24 cellular contexts compared by ENCODE assay signal in the genomic region with DNA sequence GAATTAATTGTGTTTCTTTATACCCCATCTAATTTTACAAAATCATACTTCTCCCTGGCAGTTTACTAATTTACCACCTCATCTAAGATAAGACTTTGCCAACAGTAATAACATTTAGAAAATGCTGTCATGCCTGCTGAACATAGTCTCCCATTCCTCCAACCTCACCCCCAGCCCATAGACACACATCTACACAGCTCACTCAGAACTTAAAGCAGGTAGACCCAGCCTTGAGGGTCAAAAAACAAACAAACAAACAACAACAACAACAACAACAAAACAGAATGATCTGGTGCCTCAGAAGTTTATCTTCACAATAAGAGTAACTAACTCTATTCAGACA.
A peak's percentile ranks its signal among the peaks of the same experiment; 100 is the strongest.
DNase-seq lines count a peak whose midpoint lies in the region; ATAC-seq and TF ChIP-seq lines count a peak whose summit lies in the region.
"Had no signal": no experiment of that assay in that cellular context is flagged by ENCODE, and none has a peak within 500 bp of the region (broad histone marks: within the 10 kb centered on the region; RNA-seq: fewer than 3 reads in every experiment).

No MANE protein-coding gene starts in this region.

- no peak for TF ChIP-seq RAD21 in IMR-90 (IDR thresholded peaks at IDR 0.05; ENCODE audit: low read length)

- no peaks in the 10 kb centered on the region for H3K9me3 ChIP-seq in IMR-90 (ENCODE audit: control insufficient read depth, insufficient read depth, low read length)
- H3K9me3 ChIP-seq in lower lobe of right lung, result no peaks in the 10 kb centered on the region
- H3K9me3 ChIP-seq: BLaER1 treated with 17β-estradiol and CSF1 and Interleukin-3, amounts not matched to agents 10 nM and 100 nM; HAP-1; Peyer's patch had no signal

- H3K4me3 ChIP-seq in IMR-90 (ENCODE audit: insufficient read depth, low read depth, low read length), result no peak overlapping the region
- H3K4me3 ChIP-seq in lower lobe of right lung, result no peak overlapping the region
- H3K4me3 ChIP-seq: BLaER1 treated with 17β-estradiol and CSF1 and Interleukin-3, amounts not matched to agents 10 nM and 100 nM; HAP-1; Peyer's patch had no signal

- dilution Hi-C loops in IMR-90 (cut with HindIII; ENCODE audit: low sequenced_read_pairs, unreplicated experiment), result no loop called here

- H3K4me1 Mint-ChIP-seq in activated T-helper 2 cell treated with anti-CD3 and anti-CD28 coated beads, Interferon-gamma antibody, Interleukin-2, Interleukin-4, amounts not matched to agents 10 μg/mL and 5 μg/mL and 100 μg/mL, durations not matched to agents 14 hours and 24 hours and 36 hours (ENCODE audit: low read depth), result peaks cover 9% of the 10 kb centered on the region
- H3K4me1 Mint-ChIP-seq in mesothelial cell of epicardium, result peaks cover 34% of the 10 kb centered on the region
- H3K4me1 Mint-ChIP-seq: CD4-positive, alpha-beta memory T cell had no signal

- no peak overlapping the region for H4K8ac ChIP-seq in IMR-90 (ENCODE audit: low read depth in 2 of 2, low read length in 2 of 2)

- H2AFZ ChIP-seq in IMR-90 (replicated peaks; ENCODE audit: low read length, poor library complexity), result no peak overlapping the region

- H3K9me3 Mint-ChIP-seq in activated T-helper 2 cell treated with anti-CD3 and anti-CD28 coated beads, Interferon-gamma antibody, Interleukin-2, Interleukin-4, amounts not matched to agents 10 μg/mL and 5 μg/mL and 100 μg/mL, durations not matched to agents 14 hours and 24 hours and 36 hours, result no peaks in the 10 kb centered on the region
- H3K9me3 Mint-ChIP-seq in mesothelial cell of epicardium, result peaks cover 3% of the 10 kb centered on the region

- DNase-seq in IMR-90, result no peak
- DNase-seq in activated T-helper 2 cell treated with anti-CD3 and anti-CD28 coated beads, Interferon-gamma antibody, Interleukin-2, Interleukin-4, amounts not matched to agents 10 μg/mL and 5 μg/mL and 100 μg/mL, durations not matched to agents 14 hours and 24 hours and 36 hours (ENCODE audit: low spot score), result no peak
- no peak for DNase-seq in mesothelial cell of epicardium (ENCODE audit: low spot score in 2 of 2, unreplicated experiment in 2 of 2)
- no peak for DNase-seq in activated gamma-delta T cell (lab: John Stamatoyannopoulos, UW)
- DNase-seq in DMS 273 treated with DMSO at 0.1 percent for 48 hours (lab: John Stamatoyannopoulos, UW), result no peak
- no peak for DNase-seq in lower lobe of right lung
- DNase-seq in NCI-H446 treated with DMSO at 0.1 percent for 48 hours (lab: John Stamatoyannopoulos, UW), result no peak
- DNase-seq: AML-193; CD4-positive, alpha-beta memory T cell; COR-L47; DMS79 treated with DMSO at 0.1 percent for 48 hours; GF-D8; GOT3; Karpas-422; NCI-H1092 treated with DMSO at 0.1 percent for 48 hours; NCI-H1436; NCI-H187 treated with DMSO at 0.1 percent for 48 hours; NCI-H2171 treated with DMSO at 0.1 percent for 48 hours; NCI-H69; Peyer's patch; SIG-M5 had no signal

- intact Hi-C loops in IMR-90 (cut with micrococcal nuclease) (no loop called here), lower lobe of right lung (cut with DNase I) (no loop called here)
- intact Hi-C loops in activated T-helper 2 cell treated with anti-CD3 and anti-CD28 coated beads, Interferon-gamma antibody, Interleukin-2, Interleukin-4, amounts not matched to agents 10 μg/mL and 5 μg/mL and 100 μg/mL, durations not matched to agents 14 hours and 24 hours and 36 hours (cut with micrococcal nuclease), result loop anchor here (1.0 to 10.0 kb wide), 4 partner anchors 18 to 194 kb away; no protein-coding TSS in a partner anchor

- no peak overlapping the region for H3K18ac ChIP-seq in IMR-90 (ENCODE audit: low read depth, low read length)

- H4K91ac ChIP-seq in IMR-90 (ENCODE audit: insufficient read depth, low read depth, low read length), result no peak overlapping the region

- H3K56ac ChIP-seq in IMR-90 (ENCODE audit: extremely low read depth, insufficient read depth, low read length), result no peak overlapping the region

- H2BK15ac ChIP-seq in IMR-90 (ENCODE audit: low read depth, low read length), result no peak overlapping the region

- peak overlapping the region; percentile 10 for H3K27ac Mint-ChIP-seq in activated T-helper 2 cell treated with anti-CD3 and anti-CD28 coated beads, Interferon-gamma antibody, Interleukin-2, Interleukin-4, amounts not matched to agents 10 μg/mL and 5 μg/mL and 100 μg/mL, durations not matched to agents 14 hours and 24 hours and 36 hours
- H3K27ac Mint-ChIP-seq in mesothelial cell of epicardium, result peak overlapping the region; percentile 70

- H3K9me1 ChIP-seq in IMR-90 (ENCODE audit: insufficient read depth, low read length), result no peaks in the 10 kb centered on the region

- no peak overlapping the region for H3K4ac ChIP-seq in IMR-90 (ENCODE audit: low read depth, low read length)

- H2AK9ac ChIP-seq in IMR-90 (replicated peaks; ENCODE audit: low read depth, low read length, poor library complexity), result no peak overlapping the region

- H3K36me3 ChIP-seq in IMR-90 (ENCODE audit: control insufficient read depth, insufficient read depth, low read length) (no peaks in the 10 kb centered on the region), lower lobe of right lung (no peaks in the 10 kb centered on the region)
- H3K36me3 ChIP-seq: BLaER1 treated with 17β-estradiol and CSF1 and Interleukin-3, amounts not matched to agents 10 nM and 100 nM; HAP-1; Peyer's patch had no signal

- H3K4me1 ChIP-seq in IMR-90 (ENCODE audit: control insufficient read depth, insufficient read depth, low read length) (peaks cover 2% of the 10 kb centered on the region; the same call in 1 of the 2 replicates), lower lobe of right lung (no peaks in the 10 kb centered on the region)
- H3K4me1 ChIP-seq: HAP-1, Peyer's patch had no signal

- no peaks in the 10 kb centered on the region for H3K79me1 ChIP-seq in IMR-90 (ENCODE audit: low read depth in 1 of 2, low read length in 2 of 2)

- no peak overlapping the region for H2BK120ac ChIP-seq in IMR-90 (ENCODE audit: low read depth, low read length)

- POLR2A ChIA-PET in IMR-90 (lab: Charles Lee; ENCODE audit: unreplicated experiment), result no interaction called here

- no peak overlapping the region for H4K5ac ChIP-seq in IMR-90 (ENCODE audit: low read depth, low read length)

- H4K20me1 ChIP-seq in IMR-90 (ENCODE audit: insufficient read depth, low read length), result no peaks in the 10 kb centered on the region
- H4K20me1 ChIP-seq: BLaER1 treated with 17β-estradiol and CSF1 and Interleukin-3, amounts not matched to agents 10 nM and 100 nM had no signal

- no peak overlapping the region for H3K23ac ChIP-seq in IMR-90 (ENCODE audit: low read depth, low read length)

- in situ Hi-C loops in IMR-90 (cut with MboI; ENCODE audit: low sequenced_read_pairs), result no loop called here

- H2BK20ac ChIP-seq in IMR-90 (ENCODE audit: low read depth, low read length), result no peak overlapping the region

- no peak overlapping the region for H3K4me3 Mint-ChIP-seq in activated T-helper 2 cell treated with anti-CD3 and anti-CD28 coated beads, Interferon-gamma antibody, Interleukin-2, Interleukin-4, amounts not matched to agents 10 μg/mL and 5 μg/mL and 100 μg/mL, durations not matched to agents 14 hours and 24 hours and 36 hours (ENCODE audit: low read depth)
- H3K4me3 Mint-ChIP-seq in mesothelial cell of epicardium, result no peak overlapping the region
- H3K4me3 Mint-ChIP-seq: CD4-positive, alpha-beta memory T cell had no signal

- CTCF ChIA-PET in IMR-90 (lab: Yijun Ruan, JAX), result no interaction called here

- no peak overlapping the region for H3K9ac ChIP-seq in IMR-90 (ENCODE audit: low read depth, low read length)
- H3K9ac ChIP-seq: BLaER1 treated with 17β-estradiol and CSF1 and Interleukin-3, amounts not matched to agents 10 nM and 100 nM had no signal

- H3K36me3 Mint-ChIP-seq in activated T-helper 2 cell treated with anti-CD3 and anti-CD28 coated beads, Interferon-gamma antibody, Interleukin-2, Interleukin-4, amounts not matched to agents 10 μg/mL and 5 μg/mL and 100 μg/mL, durations not matched to agents 14 hours and 24 hours and 36 hours (ENCODE audit: low read depth), result no peaks in the 10 kb centered on the region
- H3K36me3 Mint-ChIP-seq in mesothelial cell of epicardium, result no peaks in the 10 kb centered on the region
- H3K36me3 Mint-ChIP-seq: CD4-positive, alpha-beta memory T cell had no signal

- no peak for TF ChIP-seq CTCF in C4-2B (conservative IDR thresholded peaks at IDR 0.05)
- TF ChIP-seq CTCF in IMR-90 (conservative IDR thresholded peaks at IDR 0.05; ENCODE audit: low read depth, low read length), result no peak
- no peak for TF ChIP-seq CTCF in mesothelial cell of epicardium (IDR thresholded peaks at IDR 0.05; ENCODE audit: unreplicated experiment)
- TF ChIP-seq CTCF in lower lobe of right lung (IDR thresholded peaks at IDR 0.05), result no peak

- ATAC-seq in IMR-90 (ENCODE audit: low read depth) (peak; percentile 30), lower lobe of right lung (no peak)

- no peaks in the 10 kb centered on the region for H3K27me3 ChIP-seq in IMR-90 (ENCODE audit: control insufficient read depth, insufficient read depth, low read length)
- no peaks in the 10 kb centered on the region for H3K27me3 ChIP-seq in lower lobe of right lung (ENCODE audit: low read depth)
- H3K27me3 ChIP-seq: BLaER1 treated with 17β-estradiol and CSF1 and Interleukin-3, amounts not matched to agents 10 nM and 100 nM; Peyer's patch had no signal

- no peak overlapping the region for H2BK5ac ChIP-seq in IMR-90 (ENCODE audit: low read depth, low read length, poor library complexity, severe bottlenecking)

- H3K4me2 ChIP-seq in IMR-90 (ENCODE audit: low read depth, low read length), result no peak overlapping the region
- H3K4me2 ChIP-seq: BLaER1 treated with 17β-estradiol and CSF1 and Interleukin-3, amounts not matched to agents 10 nM and 100 nM had no signal

- no peak overlapping the region for H2AK5ac ChIP-seq in IMR-90 (ENCODE audit: low read depth, low read length)

- H3K14ac ChIP-seq in IMR-90 (replicated peaks; ENCODE audit: low read depth, low read length), result no peak overlapping the region

- H3K27ac ChIP-seq in C4-2B (peak overlapping the region; percentile 16; the same call in 1 of the 2 replicates), IMR-90 (ENCODE audit: insufficient read depth, low read length) (no peak overlapping the region), lower lobe of right lung (no peak overlapping the region)
- H3K27ac ChIP-seq: BLaER1 treated with 17β-estradiol and CSF1 and Interleukin-3, amounts not matched to agents 10 nM and 100 nM; Peyer's patch had no signal

- BruUV-seq in IMR-90 (replicated peaks; lab: Mats Ljungman, UMichigan), result no TSS peak

- TF ChIP-seq POLR2A in IMR-90 (IDR thresholded peaks at IDR 0.05; ENCODE audit: low read depth, low read length), result no peak

- H3K27me3 Mint-ChIP-seq in activated T-helper 2 cell treated with anti-CD3 and anti-CD28 coated beads, Interferon-gamma antibody, Interleukin-2, Interleukin-4, amounts not matched to agents 10 μg/mL and 5 μg/mL and 100 μg/mL, durations not matched to agents 14 hours and 24 hours and 36 hours (ENCODE audit: low read depth), result no peaks in the 10 kb centered on the region
- H3K27me3 Mint-ChIP-seq in mesothelial cell of epicardium (ENCODE audit: low read depth), result peaks cover 33% of the 10 kb centered on the region

TF ChIP-seq in IMR-90, 13 proteins besides CTCF, POLR2A, EP300 and RAD21 (continues in another document):
- TF ChIP-seq RFX5 (IDR thresholded peaks at IDR 0.05; ENCODE audit: low read depth, low read length) (no peak), RCOR1 (IDR thresholded peaks at IDR 0.05; ENCODE audit: insufficient replicate concordance, low read length) (no peak), SMC3 (IDR thresholded peaks at IDR 0.05; ENCODE audit: low read depth, low read length) (no peak)
